ENCODE assay signal across 23 cellular contexts in genomic region chr17:14871921-14872320, GRCh38.
DNase-seq lines count a peak whose midpoint lies in the region; ATAC-seq and TF ChIP-seq lines count a peak whose summit lies in the region.
"Had no signal": no experiment of that assay in that cellular context is flagged by ENCODE, and none has a peak within 500 bp of the region (broad histone marks: within the 10 kb centered on the region; RNA-seq: fewer than 3 reads in every experiment).

No MANE protein-coding gene starts in this region.

- H3K36me3 Mint-ChIP-seq in activated CD8-positive, alpha-beta T cell treated with anti-CD3 and anti-CD28 coated beads, Interleukin-2, amount 10 ng/mL, durations not matched to agents 7 days and 5 days (ENCODE audit: low read depth) = no peaks in the 10 kb centered on the region
- H3K36me3 Mint-ChIP-seq: brain, WTC11 had no signal

- H3K9me3 Mint-ChIP-seq in stimulated activated naive CD8-positive, alpha-beta T cell treated with anti-CD3 and anti-CD28 coated beads, Interleukin-15, amount 100 ng/mL, for 72 hours = no peaks in the 10 kb centered on the region
- no peaks in the 10 kb centered on the region for H3K9me3 Mint-ChIP-seq in activated CD8-positive, alpha-beta T cell treated with anti-CD3 and anti-CD28 coated beads, Interleukin-2, amount 10 ng/mL, durations not matched to agents 7 days and 5 days (ENCODE audit: insufficient read depth)
- H3K9me3 Mint-ChIP-seq: activated T-helper 2 cell treated with anti-CD3 and anti-CD28 coated beads, Interferon-gamma antibody, Interleukin-2, Interleukin-4, amounts not matched to agents 10 μg/mL and 5 μg/mL and 100 μg/mL, durations not matched to agents 14 hours and 24 hours and 36 hours; dendritic cell treated with granulocyte-macrophage colony-stimulating factor and Interleukin-4, amounts not matched to agents 40 ng/mL and 50 ng/mL, for 4 days had no signal

- TF ChIP-seq CTCF in liver (IDR thresholded peaks at IDR 0.05; ENCODE audit: low read depth, low read length, missing input control) (no peak), right lobe of liver (IDR thresholded peaks at IDR 0.05) (no peak), astrocyte of the spinal cord (IDR thresholded peaks at IDR 0.05; ENCODE audit: low read depth, low read length) (no peak)

- intact Hi-C loops in right lobe of liver (cut with DNase I) = no loop called here

- TF ChIP-seq POLR2A in right lobe of liver (IDR thresholded peaks at IDR 0.05) = no peak

- no peak for TF ChIP-seq RAD21 in liver (IDR thresholded peaks at IDR 0.05)

- in situ Hi-C loops in astrocyte of the spinal cord (cut with HindIII; ENCODE audit: low sequenced_read_pairs) = no loop called here

- POLR2A ChIA-PET in activated CD8-positive, alpha-beta T cell treated with anti-CD3 and anti-CD28 coated beads, Interleukin-2, amount 10 ng/mL, durations not matched to agents 7 days and 5 days (lab: Charles Lee) = no interaction called here

- WGBS in liver = 83% methylated on average over 2 of the region's 2 CpGs
- WGBS in right lobe of liver (ENCODE audit: insufficient coverage, low coverage, low lambda C conversion rate, missing lambda C conversion rate) = 68% methylated on average over 2 of the region's 2 CpGs

- H3K4me3 ChIP-seq in liver (ENCODE audit: low read depth in 1 of 3, low read length in 3 of 3) = no peak overlapping the region
- no peak overlapping the region for H3K4me3 ChIP-seq in right lobe of liver
- H3K4me3 ChIP-seq in astrocyte of the spinal cord (ENCODE audit: low read depth, low read length) = no peak overlapping the region
- H3K4me3 ChIP-seq: BLaER1 treated with 17β-estradiol and CSF1 and Interleukin-3, amounts not matched to agents 10 nM and 100 nM; gastroesophageal sphincter; lung had no signal

- H3K36me3 ChIP-seq in liver (ENCODE audit: control insufficient read depth in 4 of 4, insufficient read depth in 3 of 4, low read depth in 1 of 4, low read length in 3 of 4) (no peaks in the 10 kb centered on the region), right lobe of liver (no peaks in the 10 kb centered on the region)
- H3K36me3 ChIP-seq: BLaER1 treated with 17β-estradiol and CSF1 and Interleukin-3, amounts not matched to agents 10 nM and 100 nM; gastroesophageal sphincter had no signal

- peaks cover 0 to 6% (median 4%) of the 10 kb centered on the region in 4 donors for H3K4me1 ChIP-seq in liver (ENCODE audit: control insufficient read depth in 4 of 4, insufficient read depth in 4 of 4, low read length in 3 of 4)
- H3K4me1 ChIP-seq in right lobe of liver = peaks cover 0 to 14% (median 2%) of the 10 kb centered on the region in 4 donors
- H3K4me1 ChIP-seq: gastroesophageal sphincter had no signal

- H3K9me3 ChIP-seq in liver (ENCODE audit: control insufficient read depth in 4 of 4, low read length in 3 of 4) (no peaks in the 10 kb centered on the region), right lobe of liver (no peaks in the 10 kb centered on the region)
- H3K9me3 ChIP-seq: BLaER1 treated with 17β-estradiol and CSF1 and Interleukin-3, amounts not matched to agents 10 nM and 100 nM; gastroesophageal sphincter had no signal

- CTCF ChIA-PET in activated CD8-positive, alpha-beta T cell treated with anti-CD3 and anti-CD28 coated beads, Interleukin-2, amount 10 ng/mL, durations not matched to agents 7 days and 5 days (lab: Charles Lee) = no interaction called here

- no peak for ATAC-seq in right lobe of liver
- ATAC-seq in stimulated activated naive CD8-positive, alpha-beta T cell treated with anti-CD3 and anti-CD28 coated beads, Interleukin-15, amount 100 ng/mL, for 72 hours = no peak
- no peak for ATAC-seq in activated CD8-positive, alpha-beta T cell treated with anti-CD3 and anti-CD28 coated beads, Interleukin-2, amount 10 ng/mL, durations not matched to agents 7 days and 5 days
- ATAC-seq: gastroesophageal sphincter, WTC11 had no signal

- peaks cover 29% of the 10 kb centered on the region for H3K27me3 Mint-ChIP-seq in stimulated activated naive CD8-positive, alpha-beta T cell treated with anti-CD3 and anti-CD28 coated beads, Interleukin-15, amount 100 ng/mL, for 72 hours
- H3K27me3 Mint-ChIP-seq in activated CD8-positive, alpha-beta T cell treated with anti-CD3 and anti-CD28 coated beads, Interleukin-2, amount 10 ng/mL, durations not matched to agents 7 days and 5 days (ENCODE audit: low read depth) = no peaks in the 10 kb centered on the region
- H3K27me3 Mint-ChIP-seq: brain; dendritic cell treated with granulocyte-macrophage colony-stimulating factor and Interleukin-4, amounts not matched to agents 40 ng/mL and 50 ng/mL, for 4 days had no signal

- no peak overlapping the region for H3K4me3 Mint-ChIP-seq in stimulated activated naive CD8-positive, alpha-beta T cell treated with anti-CD3 and anti-CD28 coated beads, Interleukin-15, amount 100 ng/mL, for 72 hours
- H3K4me3 Mint-ChIP-seq in activated CD8-positive, alpha-beta T cell treated with anti-CD3 and anti-CD28 coated beads, Interleukin-2, amount 10 ng/mL, durations not matched to agents 7 days and 5 days = no peak overlapping the region
- H3K4me3 Mint-ChIP-seq: brain; dendritic cell treated with granulocyte-macrophage colony-stimulating factor and Interleukin-4, amounts not matched to agents 40 ng/mL and 50 ng/mL, for 4 days; stimulated activated naive CD8-positive, alpha-beta T cell treated with anti-CD3 and anti-CD28 coated beads, Interleukin-15, Interleukin-2, amounts not matched to agents 100 ng/mL and 50 ng/mL, for 24 hours; WTC11 had no signal

- H3K27ac ChIP-seq in liver (ENCODE audit: low read depth in 1 of 2, low read length in 2 of 2) = no peak overlapping the region
- no peak overlapping the region for H3K27ac ChIP-seq in right lobe of liver
- H3K27ac ChIP-seq: BLaER1 treated with 17β-estradiol and CSF1 and Interleukin-3, amounts not matched to agents 10 nM and 100 nM; gastroesophageal sphincter had no signal

- no peak overlapping the region for H3K9ac ChIP-seq in liver (ENCODE audit: low read depth in 1 of 2, low read length in 2 of 2)
- H3K9ac ChIP-seq: BLaER1 treated with 17β-estradiol and CSF1 and Interleukin-3, amounts not matched to agents 10 nM and 100 nM had no signal

- no peak overlapping the region for H3K27ac Mint-ChIP-seq in stimulated activated naive CD8-positive, alpha-beta T cell treated with anti-CD3 and anti-CD28 coated beads, Interleukin-15, amount 100 ng/mL, for 72 hours
- H3K27ac Mint-ChIP-seq in activated CD8-positive, alpha-beta T cell treated with anti-CD3 and anti-CD28 coated beads, Interleukin-2, amount 10 ng/mL, durations not matched to agents 7 days and 5 days = no peak overlapping the region
- H3K27ac Mint-ChIP-seq: activated T-helper 2 cell treated with anti-CD3 and anti-CD28 coated beads, Interferon-gamma antibody, Interleukin-2, Interleukin-4, amounts not matched to agents 10 μg/mL and 5 μg/mL and 100 μg/mL, durations not matched to agents 14 hours and 24 hours and 36 hours; brain; dendritic cell treated with granulocyte-macrophage colony-stimulating factor and Interleukin-4, amounts not matched to agents 40 ng/mL and 50 ng/mL, for 4 days; stimulated activated naive CD8-positive, alpha-beta T cell treated with anti-CD3 and anti-CD28 coated beads, Interleukin-15, Interleukin-2, amounts not matched to agents 100 ng/mL and 50 ng/mL, for 24 hours; WTC11 had no signal

- H3K4me1 Mint-ChIP-seq in stimulated activated naive CD8-positive, alpha-beta T cell treated with anti-CD3 and anti-CD28 coated beads, Interleukin-15, amount 100 ng/mL, for 72 hours = no peaks in the 10 kb centered on the region
- no peaks in the 10 kb centered on the region for H3K4me1 Mint-ChIP-seq in activated CD8-positive, alpha-beta T cell treated with anti-CD3 and anti-CD28 coated beads, Interleukin-2, amount 10 ng/mL, durations not matched to agents 7 days and 5 days (ENCODE audit: low read depth)
- H3K4me1 Mint-ChIP-seq: brain, WTC11 had no signal

- H3K27me3 ChIP-seq in liver (ENCODE audit: control insufficient read depth in 4 of 4, insufficient read depth in 4 of 4, low read length in 3 of 4) (no peaks in the 10 kb centered on the region), right lobe of liver (no peaks in the 10 kb centered on the region)
- H3K27me3 ChIP-seq: BLaER1 treated with 17β-estradiol and CSF1 and Interleukin-3, amounts not matched to agents 10 nM and 100 nM; gastroesophageal sphincter had no signal

- DNase-seq in right lobe of liver = no peak
- peak; percentile 33 for DNase-seq in astrocyte of the spinal cord (ENCODE audit: low read depth, low spot score)
- peak; percentile 8 for DNase-seq in fibroblast of the conjunctiva (ENCODE audit: low read depth)
- no peak for DNase-seq in occipital lobe (lab: John Stamatoyannopoulos, UW)
- DNase-seq in NCI-H2081 (lab: John Stamatoyannopoulos, UW) = no peak
- no peak for DNase-seq in stimulated activated naive CD8-positive, alpha-beta T cell treated with anti-CD3 and anti-CD28 coated beads, Interleukin-15, amount 100 ng/mL, for 72 hours
- no peak for DNase-seq in activated CD8-positive, alpha-beta T cell treated with anti-CD3 and anti-CD28 coated beads, Interleukin-2, amount 10 ng/mL, durations not matched to agents 7 days and 5 days
- DNase-seq: activated CD4-positive, alpha-beta T cell treated with anti-CD3 and anti-CD28 coated beads, Interleukin-2, amount 50 U/mL, for 4 hours; activated CD8-positive, alpha-beta memory T cell treated with anti-CD3 and anti-CD28 coated beads, Interleukin-2, amount 50 U/mL, for 48 hours; NCI-H1436 treated with DMSO at 0.1 percent for 48 hours; NCI-H2171; NCI-H524 treated with DMSO at 0.1 percent for 48 hours; stimulated activated CD4-positive, alpha-beta T cell treated with anti-CD3 and anti-CD28 coated beads, Interleukin-12 subunit alpha, Interleukin-12 subunit beta, amount 100 ng/mL, for 4 hours; T-helper 9 cell had no signal

TF ChIP-seq in liver, 16 proteins besides CTCF, POLR2A, EP300 and RAD21:
- TF ChIP-seq MAX (IDR thresholded peaks at IDR 0.05) = no peak
- peak; percentile 19 to 23 for TF ChIP-seq JUND (IDR thresholded peaks at IDR 0.05)
TF ChIP-seq in liver: peak in this region for 1.

Comparison
In these comparisons a context has a peak if more than half of its experiments do, and no peak if none do; other contexts are left out.
1. DNase-seq: peak in astrocyte of the spinal cord (single experiment) and fibroblast of the conjunctiva (single experiment); none in right lobe of liver (0 of 3), occipital lobe (single experiment), NCI-H2081 (0 of 2), stimulated activated naive CD8-positive, alpha-beta T cell treated with anti-CD3 and anti-CD28 coated beads, Interleukin-15, amount 100 ng/mL, for 72 hours (0 of 2) and activated CD8-positive, alpha-beta T cell treated with anti-CD3 and anti-CD28 coated beads, Interleukin-2, amount 10 ng/mL, durations not matched to agents 7 days and 5 days (single experiment).